Comparison of ENCODE assay signal across 8 cellular contexts in genomic region chr5:98933446-98934072, GRCh38. TPM values are rescaled to one million over a fixed set of nuclear protein-coding genes. Genes with fewer than 3 reads are reported as not detected.
DNase-seq lines count a peak whose midpoint lies in the region; ATAC-seq and TF ChIP-seq lines count a peak whose summit lies in the region.

No MANE protein-coding gene starts in this region.

- H3K27ac Mint-ChIP-seq in immature natural killer cell, result peak overlapping the region; percentile 95 to 98 (median 96)
- no peak overlapping the region for H3K27ac Mint-ChIP-seq in type B pancreatic cell

- H3K27me3 Mint-ChIP-seq in immature natural killer cell (ENCODE audit: low read depth in 3 of 3) (peaks cover 14 to 15% (median 14%) of the 10 kb centered on the region in 3 donors), type B pancreatic cell (no peaks in the 10 kb centered on the region)

- H3K4me3 Mint-ChIP-seq in immature natural killer cell, result peak overlapping the region; percentile 4 to 52 (median 42)
- H3K4me3 Mint-ChIP-seq in type B pancreatic cell, result no peak overlapping the region

- H3K36me3 Mint-ChIP-seq in immature natural killer cell (no peaks in the 10 kb centered on the region), type B pancreatic cell (peaks cover 5% of the 10 kb centered on the region)

- no peak for TF ChIP-seq CTCF in type B pancreatic cell (conservative IDR thresholded peaks at IDR 0.05)

- peaks cover 47 to 60% of the 10 kb centered on the region in 2 donors for H3K4me1 Mint-ChIP-seq in immature natural killer cell
- peaks cover 21% of the 10 kb centered on the region for H3K4me1 Mint-ChIP-seq in type B pancreatic cell (ENCODE audit: unreplicated experiment)

- DNase-seq in NOMO-1 (lab: John Stamatoyannopoulos, UW; ENCODE audit: unreplicated experiment in 2 of 2), result peak; percentile 72 to 93
- peak; percentile 63 to 74 (median 67) for DNase-seq in immature natural killer cell
- no peak for DNase-seq in midbrain (lab: John Stamatoyannopoulos, UW)
- no peak for DNase-seq in type B pancreatic cell (ENCODE audit: extremely low spot score, unreplicated experiment)
- DNase-seq in AG08395 (ENCODE audit: low spot score), result no peak
- DNase-seq in retina, result no peak

- no peaks in the 10 kb centered on the region for H3K9me3 Mint-ChIP-seq in immature natural killer cell
- no peaks in the 10 kb centered on the region for H3K9me3 Mint-ChIP-seq in type B pancreatic cell

- peak; percentile 35 for ATAC-seq in GM18498 (IDR thresholded peaks at IDR 0.05; ENCODE audit: unreplicated experiment)
- ATAC-seq in GM21529 (IDR thresholded peaks at IDR 0.05; ENCODE audit: unreplicated experiment), result peak; percentile 24

RNA-seq across cellular contexts. Expression of gene CHD1, which starts 4.8 kb away (rescaled TPM):
- 10 to 100 TPM in 1 of 3 donors, 1 to 10 TPM in 2; 5.0 to 10.4 (median 5.5) TPM for polyA plus RNA-seq in immature natural killer cell
- 51.7 and 56.2 TPM in 2 replicates for total RNA-seq in type B pancreatic cell (ENCODE audit: low replicate concordance)

Comparison
In these comparisons a context has a peak if more than half of its experiments do, and no peak if none do; other contexts are left out.
1. DNase-seq: peak in NOMO-1 (2 of 2) and immature natural killer cell (3 of 3); none in midbrain (single experiment), type B pancreatic cell (single experiment), AG08395 (single experiment) and retina (single experiment).